In the genomic region with DNA sequence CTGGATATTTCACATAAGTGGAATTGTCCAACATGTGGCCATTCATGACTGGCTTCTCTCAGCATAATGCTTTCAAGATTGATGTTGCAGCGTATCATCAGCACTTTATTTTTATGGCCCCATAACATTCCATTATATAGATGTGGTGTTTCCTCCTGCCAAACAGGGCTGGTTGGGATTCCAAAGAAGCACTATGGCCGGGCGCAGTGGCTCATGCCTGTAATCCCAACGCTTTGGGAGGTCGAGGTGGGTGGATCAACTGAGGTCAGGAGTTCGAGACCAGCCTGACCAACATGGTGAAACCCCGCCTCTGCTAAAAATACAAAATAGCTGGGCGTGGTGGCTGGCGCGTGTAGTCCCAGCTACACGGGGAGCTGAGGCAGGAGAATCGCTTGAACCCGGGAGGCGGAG, we compare ENCODE assay signal across 8 cellular contexts. TPM values are rescaled to one million over a fixed set of nuclear protein-coding genes. Genes with fewer than 3 reads are reported as not detected.
DNase-seq lines count a peak whose midpoint lies in the region; ATAC-seq, FAIRE-seq and TF ChIP-seq lines count a peak whose summit lies in the region.
"Not testable (repeated sequence)": the region's sequence is repeated elsewhere in the genome, so short reads cannot be mapped to it uniquely, and the experiment has no call there.

No MANE protein-coding gene starts in this region.

- H2AFZ ChIP-seq in OCI-LY7 (ENCODE audit: low read length); astrocyte (ENCODE audit: low read depth, low read length): not testable (repeated sequence)

- H3K4me3 ChIP-seq in AG04449 (ENCODE audit: low read depth, low read length) (peak overlapping the region; percentile 99; the same call in 1 of the 2 replicates), fibroblast of villous mesenchyme (ENCODE audit: low read depth, low read length) (peak overlapping the region; percentile 97)
- not testable (repeated sequence) for H3K4me3 ChIP-seq in OCI-LY7 (ENCODE audit: low read depth, low read length, poor library complexity, severe bottlenecking); astrocyte (ENCODE audit: insufficient read depth, low read depth, low read length)

- intact Hi-C loops in OCI-LY7 (cut with micrococcal nuclease; ENCODE audit: unreplicated experiment) = not testable (repeated sequence)
- intact Hi-C loops in activated CD8-positive, alpha-beta T cell treated with anti-CD3 and anti-CD28 coated beads for 36 hours (cut with micrococcal nuclease) = loop anchor here (5.0 kb wide), 1 partner anchor 49 kb away; a partner anchor contains a TSS

- not testable (repeated sequence) for TF ChIP-seq CTCF in AG04449 (IDR thresholded peaks at IDR 0.05; ENCODE audit: insufficient read depth, low read length, missing control alignments); OCI-LY7 (conservative IDR thresholded peaks at IDR 0.05; ENCODE audit: low read length); activated CD8-positive, alpha-beta T cell treated with anti-CD3 and anti-CD28 coated beads for 36 hours (IDR thresholded peaks at IDR 0.05); astrocyte (IDR thresholded peaks at IDR 0.05; ENCODE audit: insufficient read depth, low read depth, low read length); fibroblast of villous mesenchyme (IDR thresholded peaks at IDR 0.05; ENCODE audit: insufficient read depth, low read depth, low read length)

- peaks cover 49% of the 10 kb centered on the region for H3K36me3 ChIP-seq in OCI-LY7 (ENCODE audit: insufficient read depth, low read length)
- peaks cover 25% of the 10 kb centered on the region for H3K36me3 ChIP-seq in astrocyte (ENCODE audit: insufficient read depth, low read length)

- peak overlapping the region; percentile 92 for H3K4me3 Mint-ChIP-seq in activated CD8-positive, alpha-beta T cell treated with anti-CD3 and anti-CD28 coated beads for 36 hours
- H3K4me3 Mint-ChIP-seq in astrocyte (ENCODE audit: unreplicated experiment) = peak overlapping the region; percentile 100
- H3K4me3 Mint-ChIP-seq in natural killer cell treated with Interleukin-12 subunit alpha and Interleukin-12 subunit beta and Interleukin-15 and Interleukin-18, amount 100 ng/mL, for 72 hours = peak overlapping the region; percentile 99
- H3K4me3 Mint-ChIP-seq in stimulated activated memory B cell treated with anti-CD40 and anti-IgM and Interleukin-4, amounts not matched to agents 10 μg/mL and 1 μg/mL and 100 μg/mL, for 72 hours = peak overlapping the region; percentile 56

- not testable (repeated sequence) for H3K9me2 ChIP-seq in OCI-LY7 (ENCODE audit: insufficient read depth, low read length)

- H3K27ac Mint-ChIP-seq in activated CD8-positive, alpha-beta T cell treated with anti-CD3 and anti-CD28 coated beads for 36 hours; astrocyte (ENCODE audit: unreplicated experiment): not testable (repeated sequence)
- H3K27ac Mint-ChIP-seq in natural killer cell treated with Interleukin-12 subunit alpha and Interleukin-12 subunit beta and Interleukin-15 and Interleukin-18, amount 100 ng/mL, for 72 hours = peak overlapping the region in 1 of 2 donors; percentile 98
- H3K27ac Mint-ChIP-seq in stimulated activated memory B cell treated with anti-CD40 and anti-IgM and Interleukin-4, amounts not matched to agents 10 μg/mL and 1 μg/mL and 100 μg/mL, for 72 hours = peak overlapping the region; percentile 93

- CTCF ChIA-PET in AG04449 (lab: Yijun Ruan, JAX); OCI-LY7 (lab: Charles Lee; ENCODE audit: unreplicated experiment); activated CD8-positive, alpha-beta T cell treated with anti-CD3 and anti-CD28 coated beads for 36 hours (lab: Charles Lee): not testable (repeated sequence)

- not testable (repeated sequence) for H3K9ac ChIP-seq in astrocyte (ENCODE audit: low read length)

- POLR2A ChIA-PET in AG04449 (lab: Yijun Ruan, JAX) = interaction anchor here (2.4 kb wide), 1 partner anchor 49 kb away, joined by 25 read pairs; a partner anchor contains a TSS
- POLR2A ChIA-PET in OCI-LY7 (lab: Charles Lee); activated CD8-positive, alpha-beta T cell treated with anti-CD3 and anti-CD28 coated beads for 36 hours (lab: Charles Lee): not testable (repeated sequence)

- not testable (repeated sequence) for BruUV-seq in OCI-LY7 (replicated peaks; lab: Mats Ljungman, UMichigan)

- H3K36me3 Mint-ChIP-seq in activated CD8-positive, alpha-beta T cell treated with anti-CD3 and anti-CD28 coated beads for 36 hours (ENCODE audit: low read depth) = peaks cover 21% of the 10 kb centered on the region
- not testable (repeated sequence) for H3K36me3 Mint-ChIP-seq in astrocyte (ENCODE audit: low read depth, unreplicated experiment)
- H3K36me3 Mint-ChIP-seq in natural killer cell treated with Interleukin-12 subunit alpha and Interleukin-12 subunit beta and Interleukin-15 and Interleukin-18, amount 100 ng/mL, for 72 hours = peaks cover 18% of the 10 kb centered on the region
- peaks cover 19% of the 10 kb centered on the region for H3K36me3 Mint-ChIP-seq in stimulated activated memory B cell treated with anti-CD40 and anti-IgM and Interleukin-4, amounts not matched to agents 10 μg/mL and 1 μg/mL and 100 μg/mL, for 72 hours

- not testable (repeated sequence) for FAIRE-seq in astrocyte (lab: Jason Lieb, UNC)

- H3K9me3 ChIP-seq in OCI-LY7 (ENCODE audit: low read length); astrocyte (ENCODE audit: insufficient read depth, low read depth, low read length): not testable (repeated sequence)

- peaks cover 20% of the 10 kb centered on the region for H3K4me1 Mint-ChIP-seq in activated CD8-positive, alpha-beta T cell treated with anti-CD3 and anti-CD28 coated beads for 36 hours (ENCODE audit: low read depth)
- not testable (repeated sequence) for H3K4me1 Mint-ChIP-seq in astrocyte (ENCODE audit: low read depth, unreplicated experiment)
- peaks cover 18 to 25% of the 10 kb centered on the region in 2 donors for H3K4me1 Mint-ChIP-seq in natural killer cell treated with Interleukin-12 subunit alpha and Interleukin-12 subunit beta and Interleukin-15 and Interleukin-18, amount 100 ng/mL, for 72 hours (ENCODE audit: low read depth in 2 of 2)
- peaks cover 16% of the 10 kb centered on the region for H3K4me1 Mint-ChIP-seq in stimulated activated memory B cell treated with anti-CD40 and anti-IgM and Interleukin-4, amounts not matched to agents 10 μg/mL and 1 μg/mL and 100 μg/mL, for 72 hours

- ATAC-seq in activated CD8-positive, alpha-beta T cell treated with anti-CD3 and anti-CD28 coated beads for 36 hours; natural killer cell treated with Interleukin-12 subunit alpha and Interleukin-12 subunit beta and Interleukin-15 and Interleukin-18, amount 100 ng/mL, for 72 hours; stimulated activated memory B cell treated with anti-CD40 and anti-IgM and Interleukin-4, amounts not matched to agents 10 μg/mL and 1 μg/mL and 100 μg/mL, for 72 hours: not testable (repeated sequence)

- peak; percentile 69 for DNase-seq in AG04449 (ENCODE audit: low read depth, low spot score)
- peak; percentile 19 for DNase-seq in ELR (ENCODE audit: low read depth)
- not testable (repeated sequence) for DNase-seq in OCI-LY7 (ENCODE audit: low spot score); activated CD8-positive, alpha-beta T cell treated with anti-CD3 and anti-CD28 coated beads for 36 hours; astrocyte (ENCODE audit: low read depth); natural killer cell treated with Interleukin-12 subunit alpha and Interleukin-12 subunit beta and Interleukin-15 and Interleukin-18, amount 100 ng/mL, for 72 hours (ENCODE audit: low spot score)
- DNase-seq in fibroblast of villous mesenchyme (ENCODE audit: low read depth) = peak; percentile 96

- H3K4me2 ChIP-seq in OCI-LY7 (ENCODE audit: low read length) (peak overlapping the region; percentile 85; the same call in 1 of the 2 replicates), astrocyte (ENCODE audit: low read length) (peak overlapping the region; percentile 92)

- H3K4me1 ChIP-seq in OCI-LY7 (ENCODE audit: insufficient read depth, low read length, poor library complexity, severe bottlenecking) = peaks cover 13% of the 10 kb centered on the region
- H3K4me1 ChIP-seq in astrocyte (ENCODE audit: insufficient read depth, low read length) = peaks cover 11% of the 10 kb centered on the region

- not testable (repeated sequence) for H4K20me1 ChIP-seq in OCI-LY7 (ENCODE audit: insufficient read depth, low read length); astrocyte (ENCODE audit: insufficient read depth, low read length)

- not testable (repeated sequence) for H3K27me3 Mint-ChIP-seq in activated CD8-positive, alpha-beta T cell treated with anti-CD3 and anti-CD28 coated beads for 36 hours; astrocyte (ENCODE audit: low read depth, unreplicated experiment); natural killer cell treated with Interleukin-12 subunit alpha and Interleukin-12 subunit beta and Interleukin-15 and Interleukin-18, amount 100 ng/mL, for 72 hours; stimulated activated memory B cell treated with anti-CD40 and anti-IgM and Interleukin-4, amounts not matched to agents 10 μg/mL and 1 μg/mL and 100 μg/mL, for 72 hours

- H3K9me3 Mint-ChIP-seq in activated CD8-positive, alpha-beta T cell treated with anti-CD3 and anti-CD28 coated beads for 36 hours; astrocyte (ENCODE audit: unreplicated experiment); natural killer cell treated with Interleukin-12 subunit alpha and Interleukin-12 subunit beta and Interleukin-15 and Interleukin-18, amount 100 ng/mL, for 72 hours; stimulated activated memory B cell treated with anti-CD40 and anti-IgM and Interleukin-4, amounts not matched to agents 10 μg/mL and 1 μg/mL and 100 μg/mL, for 72 hours: not testable (repeated sequence)

- not testable (repeated sequence) for H3K27me3 ChIP-seq in astrocyte (ENCODE audit: insufficient read depth, low read length)

- H3K79me2 ChIP-seq in OCI-LY7 (ENCODE audit: insufficient read depth, low read depth, low read length) (peaks cover 20% of the 10 kb centered on the region), astrocyte (ENCODE audit: insufficient read depth, low read length) (peaks cover 28% of the 10 kb centered on the region)

- not testable (repeated sequence) for H3K27ac ChIP-seq in OCI-LY7 (ENCODE audit: low read depth, low read length, poor library complexity, severe bottlenecking); astrocyte (ENCODE audit: low read depth, low read length)

RNA-seq across cellular contexts. Expression of a gene that starts 1.1 kb away (rescaled TPM):
- 30.8 and 34.8 TPM in 2 replicates for total RNA-seq in OCI-LY7 (2014; rRNA removed; shearing (Covaris generic))
- total RNA-seq in OCI-LY7 (2022) (43.4 and 45.2 TPM in 2 replicates), astrocyte (15.0 and 17.5 TPM in 2 replicates), fibroblast of villous mesenchyme (21.3 and 35.0 TPM in 2 replicates)
- total RNA-seq in activated CD8-positive, alpha-beta T cell treated with anti-CD3 and anti-CD28 coated beads for 36 hours = 10 to 100 TPM; 46.8 to 48.2 TPM
- 10 to 100 TPM; 40.6 to 41.9 TPM for total RNA-seq in natural killer cell treated with Interleukin-12 subunit alpha and Interleukin-12 subunit beta and Interleukin-15 and Interleukin-18, amount 100 ng/mL, for 72 hours

RNA-seq across cellular contexts. Expression of a gene that starts 47.6 kb away (rescaled TPM):
- 84.4 and 94.3 TPM in 2 replicates for total RNA-seq in OCI-LY7 (2014; rRNA removed; shearing (Covaris generic))
- total RNA-seq in OCI-LY7 (2022) = 93.1 and 94.1 TPM in 2 replicates
- 10 to 100 TPM; 79.3 to 83.6 TPM for total RNA-seq in activated CD8-positive, alpha-beta T cell treated with anti-CD3 and anti-CD28 coated beads for 36 hours
- total RNA-seq in astrocyte = 26.2 and 28.1 TPM in 2 replicates
- total RNA-seq in fibroblast of villous mesenchyme = 33.5 and 44.5 TPM in 2 replicates
- 10 to 100 TPM; 55.4 to 95.2 TPM for total RNA-seq in natural killer cell treated with Interleukin-12 subunit alpha and Interleukin-12 subunit beta and Interleukin-15 and Interleukin-18, amount 100 ng/mL, for 72 hours

RNA-seq across cellular contexts. Expression of a gene that starts 49.0 kb away (rescaled TPM):
- 259 and 272 TPM in 2 replicates for total RNA-seq in OCI-LY7 (2014; rRNA removed; shearing (Covaris generic))
- total RNA-seq in OCI-LY7 (2022) (239 and 283 TPM in 2 replicates), astrocyte (523 and 604 TPM in 2 replicates), fibroblast of villous mesenchyme (477 and 501 TPM in 2 replicates)
- total RNA-seq in activated CD8-positive, alpha-beta T cell treated with anti-CD3 and anti-CD28 coated beads for 36 hours = 100 to 1,000 TPM; 178 to 183 TPM
- total RNA-seq in natural killer cell treated with Interleukin-12 subunit alpha and Interleukin-12 subunit beta and Interleukin-15 and Interleukin-18, amount 100 ng/mL, for 72 hours = 100 to 1,000 TPM; 243 to 260 TPM
